Comparison of ENCODE assay signal across 9 cellular contexts in genomic region chr22:42367980-42368378, GRCh38.
DNase-seq lines count a peak whose midpoint lies in the region; ATAC-seq and TF ChIP-seq lines count a peak whose summit lies in the region.
"Had no signal": no experiment of that assay in that cellular context is flagged by ENCODE, and none has a peak within 500 bp of the region (broad histone marks: within the 10 kb centered on the region; RNA-seq: fewer than 3 reads in every experiment).

No MANE protein-coding gene starts in this region.

- CTCF ChIA-PET in activated CD4-positive, alpha-beta memory T cell treated with anti-CD3 and anti-CD28 coated beads, Interleukin-2, amount 10 ng/mL, durations not matched to agents 7 days and 5 days (lab: Charles Lee) = no interaction called here

- no peak for ATAC-seq in HG02840 (IDR thresholded peaks at IDR 0.05; ENCODE audit: low FRiP score, unreplicated experiment)

- TF ChIP-seq EP300 in suprapubic skin (IDR thresholded peaks at IDR 0.05) = no peak

- no peaks in the 10 kb centered on the region for H3K36me3 ChIP-seq in iPS-20b (ENCODE audit: insufficient read depth, low read depth, low read length)
- H3K36me3 ChIP-seq in suprapubic skin = no peaks in the 10 kb centered on the region
- H3K36me3 ChIP-seq in MM.1S (replicated peaks; ENCODE audit: insufficient read depth, low read length) = no peaks in the 10 kb centered on the region

- peaks cover 39% of the 10 kb centered on the region for H3K4me1 ChIP-seq in iPS-20b (ENCODE audit: insufficient read depth, low read length)
- peaks cover 67% of the 10 kb centered on the region for H3K4me1 ChIP-seq in suprapubic skin
- H3K4me1 ChIP-seq in MM.1S (ENCODE audit: low read length) = no peaks in the 10 kb centered on the region

- no peak for TF ChIP-seq CTCF in suprapubic skin (IDR thresholded peaks at IDR 0.05)
- no peak for TF ChIP-seq CTCF in MM.1S (IDR thresholded peaks at IDR 0.05; ENCODE audit: low read length)

- H3K27me3 Mint-ChIP-seq in activated CD4-positive, alpha-beta T cell treated with anti-CD3 and anti-CD28 coated beads, Interleukin-2, amount 10 ng/mL, durations not matched to agents 24 days and 14 days = peaks cover 50% of the 10 kb centered on the region
- H3K27me3 Mint-ChIP-seq in activated CD4-positive, alpha-beta memory T cell treated with anti-CD3 and anti-CD28 coated beads, Interleukin-2, amount 10 ng/mL, durations not matched to agents 7 days and 5 days = peaks cover 48% of the 10 kb centered on the region

- H2AFZ ChIP-seq in MM.1S (ENCODE audit: low read length) = no peak overlapping the region

- H3K4me3 ChIP-seq in iPS-20b (ENCODE audit: low read length) (peak overlapping the region; percentile 94), suprapubic skin (peak overlapping the region; percentile 71), MM.1S (ENCODE audit: low read length) (no peak overlapping the region)

- H3K27ac ChIP-seq in iPS-20b (ENCODE audit: low read length) = no peak overlapping the region
- peak overlapping the region; percentile 35 for H3K27ac ChIP-seq in suprapubic skin
- H3K27ac ChIP-seq in MM.1S (ENCODE audit: low read length) = no peak overlapping the region

- no peak overlapping the region for H3K27ac Mint-ChIP-seq in activated CD4-positive, alpha-beta T cell treated with anti-CD3 and anti-CD28 coated beads, Interleukin-2, amount 10 ng/mL, durations not matched to agents 24 days and 14 days
- H3K27ac Mint-ChIP-seq in activated CD4-positive, alpha-beta memory T cell treated with anti-CD3 and anti-CD28 coated beads, Interleukin-2, amount 10 ng/mL, durations not matched to agents 7 days and 5 days = no peak overlapping the region

- H3K4me2 ChIP-seq in MM.1S (ENCODE audit: low read depth, low read length) = no peak overlapping the region

- H3F3A ChIP-seq in MM.1S (ENCODE audit: insufficient read depth, low read length) = no peaks in the 10 kb centered on the region

- WGBS in suprapubic skin = 9% methylated on average over 10 of the region's 11 CpGs

- POLR2A ChIA-PET in activated CD4-positive, alpha-beta memory T cell treated with anti-CD3 and anti-CD28 coated beads, Interleukin-2, amount 10 ng/mL, durations not matched to agents 7 days and 5 days (lab: Charles Lee) = no interaction called here

- intact Hi-C loops in activated CD4-positive, alpha-beta T cell treated with anti-CD3 and anti-CD28 coated beads, Interleukin-2, amount 10 ng/mL, durations not matched to agents 24 days and 14 days (cut with micrococcal nuclease) = loop anchor here (5.0 kb wide), 1 partner anchor 69 kb away; no protein-coding TSS in a partner anchor

- DNase-seq in activated CD4-positive, alpha-beta T cell treated with anti-CD3 and anti-CD28 coated beads, Interleukin-2, amount 10 ng/mL, durations not matched to agents 24 days and 14 days = no peak
- no peak for DNase-seq in activated CD4-positive, alpha-beta T cell treated with anti-CD3 and anti-CD28 coated beads, Interleukin-2, amount 50 U/mL, for 1 hour
- DNase-seq in activated CD4-positive, alpha-beta memory T cell treated with anti-CD3 and anti-CD28 coated beads, Interleukin-2, amount 10 ng/mL, durations not matched to agents 7 days and 5 days = no peak
- DNase-seq in suprapubic skin (ENCODE audit: low spot score in 2 of 2) = peak in 1 of 2 donors; percentile 76
- DNase-seq in MM.1S = no peak
- DNase-seq in NCI-H1694 (lab: John Stamatoyannopoulos, UW) = no peak
- DNase-seq: HCEC 1CT had no signal

- H3K9me3 ChIP-seq in iPS-20b (ENCODE audit: insufficient read depth, low read depth, low read length) = no peaks in the 10 kb centered on the region
- no peaks in the 10 kb centered on the region for H3K9me3 ChIP-seq in suprapubic skin
- H3K9me3 ChIP-seq in MM.1S (replicated peaks; ENCODE audit: insufficient read depth, low read length) = no peaks in the 10 kb centered on the region

- no peaks in the 10 kb centered on the region for H3K9me2 ChIP-seq in MM.1S (replicated peaks; ENCODE audit: insufficient read depth, low read length)

- TF ChIP-seq POLR2A in suprapubic skin (IDR thresholded peaks at IDR 0.05) = no peak

- no peaks in the 10 kb centered on the region for H3K79me2 ChIP-seq in MM.1S (ENCODE audit: low read length)

- H3K27me3 ChIP-seq in iPS-20b (ENCODE audit: insufficient read depth, low read length) = peaks cover 21% of the 10 kb centered on the region
- peaks cover 2% of the 10 kb centered on the region for H3K27me3 ChIP-seq in suprapubic skin
- H3K27me3 ChIP-seq in MM.1S (replicated peaks; ENCODE audit: insufficient read depth, low read length) = peaks cover 82% of the 10 kb centered on the region

- no peaks in the 10 kb centered on the region for H3K36me3 Mint-ChIP-seq in activated CD4-positive, alpha-beta T cell treated with anti-CD3 and anti-CD28 coated beads, Interleukin-2, amount 10 ng/mL, durations not matched to agents 24 days and 14 days (ENCODE audit: low read depth)
- H3K36me3 Mint-ChIP-seq in activated CD4-positive, alpha-beta memory T cell treated with anti-CD3 and anti-CD28 coated beads, Interleukin-2, amount 10 ng/mL, durations not matched to agents 7 days and 5 days (ENCODE audit: low read depth) = no peaks in the 10 kb centered on the region

- peak overlapping the region; percentile 84 for H3K4me3 Mint-ChIP-seq in activated CD4-positive, alpha-beta T cell treated with anti-CD3 and anti-CD28 coated beads, Interleukin-2, amount 10 ng/mL, durations not matched to agents 24 days and 14 days
- H3K4me3 Mint-ChIP-seq in activated CD4-positive, alpha-beta memory T cell treated with anti-CD3 and anti-CD28 coated beads, Interleukin-2, amount 10 ng/mL, durations not matched to agents 7 days and 5 days = peak overlapping the region; percentile 82

- H4K20me1 ChIP-seq in MM.1S (ENCODE audit: insufficient read depth, low read length) = no peaks in the 10 kb centered on the region

- H3K9ac ChIP-seq in iPS-20b (ENCODE audit: low read depth, low read length) = peak overlapping the region; percentile 88
- H3K9ac ChIP-seq in MM.1S (ENCODE audit: low read length) = no peak overlapping the region

- H3K4me1 Mint-ChIP-seq in activated CD4-positive, alpha-beta T cell treated with anti-CD3 and anti-CD28 coated beads, Interleukin-2, amount 10 ng/mL, durations not matched to agents 24 days and 14 days = peaks cover 16% of the 10 kb centered on the region
- peaks cover 17% of the 10 kb centered on the region for H3K4me1 Mint-ChIP-seq in activated CD4-positive, alpha-beta memory T cell treated with anti-CD3 and anti-CD28 coated beads, Interleukin-2, amount 10 ng/mL, durations not matched to agents 7 days and 5 days

- no peaks in the 10 kb centered on the region for H3K9me3 Mint-ChIP-seq in activated CD4-positive, alpha-beta T cell treated with anti-CD3 and anti-CD28 coated beads, Interleukin-2, amount 10 ng/mL, durations not matched to agents 24 days and 14 days
- H3K9me3 Mint-ChIP-seq in activated CD4-positive, alpha-beta memory T cell treated with anti-CD3 and anti-CD28 coated beads, Interleukin-2, amount 10 ng/mL, durations not matched to agents 7 days and 5 days = no peaks in the 10 kb centered on the region
